20 cellular contexts compared by ENCODE assay signal in the genomic region with DNA sequence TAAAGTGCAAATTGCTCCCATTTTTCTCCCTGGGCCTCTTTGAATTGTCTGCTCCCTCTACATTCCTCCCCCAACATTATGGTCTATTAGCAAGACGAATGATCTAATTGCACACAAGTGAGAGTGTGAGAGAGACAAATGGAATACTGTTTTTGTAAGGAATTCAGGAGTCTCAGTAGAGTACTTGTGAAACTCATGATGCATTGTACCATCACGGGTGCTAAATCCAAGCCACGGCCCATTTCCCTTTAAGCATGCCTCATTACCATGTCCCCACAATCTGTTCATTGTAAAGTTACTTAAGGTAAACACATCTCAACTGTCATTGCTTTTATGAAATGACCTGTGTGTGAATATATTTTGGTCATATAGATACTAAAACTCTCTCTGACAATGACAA.
"Had no signal": no experiment of that assay in that cellular context is flagged by ENCODE, and none has a peak within 500 bp of the region (broad histone marks: within the 10 kb centered on the region; RNA-seq: fewer than 3 reads in every experiment).

No MANE protein-coding gene starts in this region.

- H3K27ac Mint-ChIP-seq: activated CD4-positive, alpha-beta memory T cell treated with anti-CD3 and anti-CD28 coated beads for 36 hours; activated naive CD4-positive, alpha-beta T cell treated with anti-CD3 and anti-CD28 coated beads, Interleukin-2, amount 50 U/mL, for 24 hours; memory B cell; naive thymus-derived CD4-positive, alpha-beta T cell; stimulated activated naive CD8-positive, alpha-beta T cell treated with anti-CD3 and anti-CD28 coated beads, Interleukin-15, Interleukin-2, amounts not matched to agents 100 ng/mL and 50 ng/mL, for 24 hours had no signal

- FAIRE-seq: endometrium, kidney had no signal

- H3K4me3 ChIP-seq: adrenal gland, cardiac muscle cell, esophagus muscularis mucosa, mucosa of descending colon, ovary, suprapubic skin, upper lobe of left lung had no signal

- H3K27me3 ChIP-seq: adrenal gland, cardiac muscle cell, esophagus muscularis mucosa, ovary, suprapubic skin, upper lobe of left lung had no signal

- ATAC-seq: activated T-cell treated with anti-CD3 and anti-CD28 coated beads, Interleukin-2, amount 50 U/mL, for 4 hours; left ventricle myocardium superior; mucosa of descending colon; naive thymus-derived CD4-positive, alpha-beta T cell; sciatic nerve had no signal

- H3K27ac ChIP-seq: adrenal gland, cardiac muscle cell, esophagus muscularis mucosa, ovary, suprapubic skin, upper lobe of left lung, WERI-Rb-1 had no signal

- H3K36me3 ChIP-seq: ovary, WERI-Rb-1 had no signal

- H3K4me3 Mint-ChIP-seq: activated CD4-positive, alpha-beta memory T cell treated with anti-CD3 and anti-CD28 coated beads for 36 hours; activated naive CD4-positive, alpha-beta T cell treated with anti-CD3 and anti-CD28 coated beads, Interleukin-2, amount 50 U/mL, for 24 hours; activated T-cell treated with anti-CD3 and anti-CD28 coated beads, Interleukin-2, amount 50 U/mL, for 4 hours; memory B cell; naive thymus-derived CD4-positive, alpha-beta T cell; stimulated activated naive CD8-positive, alpha-beta T cell treated with anti-CD3 and anti-CD28 coated beads, Interleukin-15, Interleukin-2, amounts not matched to agents 100 ng/mL and 50 ng/mL, for 24 hours had no signal

- DNase-seq: activated CD4-positive, alpha-beta memory T cell treated with anti-CD3 and anti-CD28 coated beads for 36 hours; activated effector memory CD4-positive, alpha-beta T cell treated with Interleukin-2 at 50 U/mL for 16 hours; activated T-cell treated with anti-CD3 and anti-CD28 coated beads, Interleukin-2, amount 50 U/mL, for 4 hours; adrenal gland; hippocampal formation; kidney; left ventricle myocardium superior; mucosa of descending colon; naive thymus-derived CD4-positive, alpha-beta T cell; ovary; upper lobe of left lung; WERI-Rb-1 had no signal

- H3K4me1 ChIP-seq: adrenal gland, esophagus muscularis mucosa, suprapubic skin, upper lobe of left lung had no signal

- H3K4me1 Mint-ChIP-seq: activated naive CD4-positive, alpha-beta T cell treated with anti-CD3 and anti-CD28 coated beads, Interleukin-2, amount 50 U/mL, for 24 hours; memory B cell; naive thymus-derived CD4-positive, alpha-beta T cell had no signal

- H3K9me3 Mint-ChIP-seq: activated CD4-positive, alpha-beta memory T cell treated with anti-CD3 and anti-CD28 coated beads for 36 hours; activated naive CD4-positive, alpha-beta T cell treated with anti-CD3 and anti-CD28 coated beads, Interleukin-2, amount 50 U/mL, for 24 hours; activated T-cell treated with anti-CD3 and anti-CD28 coated beads, Interleukin-2, amount 50 U/mL, for 4 hours; memory B cell; naive thymus-derived CD4-positive, alpha-beta T cell; stimulated activated naive CD8-positive, alpha-beta T cell treated with anti-CD3 and anti-CD28 coated beads, Interleukin-15, Interleukin-2, amounts not matched to agents 100 ng/mL and 50 ng/mL, for 24 hours had no signal

- H3K9me3 ChIP-seq: adrenal gland, esophagus muscularis mucosa, mucosa of descending colon, ovary, suprapubic skin, upper lobe of left lung had no signal
